Comparison of ENCODE assay signal across 23 cellular contexts in genomic region chr10:35487336-35488034, GRCh38.
A peak's percentile ranks its signal among the peaks of the same experiment; 100 is the strongest.
DNase-seq lines count a peak whose midpoint lies in the region; ATAC-seq, FAIRE-seq and TF ChIP-seq lines count a peak whose summit lies in the region.
"Had no signal": no experiment of that assay in that cellular context is flagged by ENCODE, and none has a peak within 500 bp of the region (broad histone marks: within the 10 kb centered on the region; RNA-seq: fewer than 3 reads in every experiment).

No MANE protein-coding gene starts in this region.

- no peaks in the 10 kb centered on the region for H3K4me1 ChIP-seq in HEK293 (ENCODE audit: control insufficient read depth, insufficient read depth, low read length)
- H3K4me1 ChIP-seq in K562 (replicated peaks in 1 of 2; ENCODE audit: control insufficient read depth in 2 of 2, insufficient read depth in 2 of 2, low read length in 2 of 2): peaks cover 8% of the 10 kb centered on the region in 2 experiments
- peaks cover 0 to 25% of the 10 kb centered on the region in 2 donors for H3K4me1 ChIP-seq in left lung
- H3K4me1 ChIP-seq: colonic mucosa, Peyer's patch, uterus had no signal

- FAIRE-seq in K562 (lab: Jason Lieb, UNC): no peak
- FAIRE-seq: D721Med had no signal

- peak overlapping the region in 2 of 3 experiments; percentile 4 to 45 for H3K27ac Mint-ChIP-seq in nephron

- no peak overlapping the region for H3K4me3 Mint-ChIP-seq in nephron

- H3K36me3 Mint-ChIP-seq in nephron (ENCODE audit: low read depth): peaks cover 44% of the 10 kb centered on the region

- H4K20me1 ChIP-seq in K562 (replicated peaks; ENCODE audit: control insufficient read depth, insufficient read depth, low read length): peaks cover 8% of the 10 kb centered on the region; the same call in 1 of the 2 replicates

- no peak for TF ChIP-seq POLR2A in K562 (conservative IDR thresholded peaks at IDR 0.05)

- DNase-seq in AG20443 (ENCODE audit: low spot score) (peak; percentile 43), K562 (ENCODE audit: extremely low read depth in 1 of 4, low spot score in 3 of 4) (no peak), left lung (no peak), OCI-M1 (lab: John Stamatoyannopoulos, UW) (no peak), NCI-H2107 (lab: John Stamatoyannopoulos, UW) (no peak)
- DNase-seq: activated CD4-positive, alpha-beta T cell treated with anti-CD3 and anti-CD28 coated beads, Interleukin-2, amount 50 U/mL, for 1 hour; activated naive CD4-positive, alpha-beta T cell; body of pancreas; colonic mucosa; gastrocnemius medialis; Karpas-422; NCI-H1417 treated with DMSO at 0.1 percent for 48 hours; NCI-H2171; NCI-H82; occipital lobe; Peyer's patch; stimulated activated CD4-positive, alpha-beta T cell treated with anti-CD3 and anti-CD28 coated beads, Interleukin-4, amount 100 ng/mL, for 1 hour; uterus had no signal

- H3K27ac ChIP-seq in HEK293 (ENCODE audit: extremely low read depth, low read depth, low read length): no peak overlapping the region
- no peak overlapping the region for H3K27ac ChIP-seq in K562 (ENCODE audit: extremely low read depth, low read depth, low read length)
- peak overlapping the region in 1 of 2 donors; percentile 81 for H3K27ac ChIP-seq in left lung
- H3K27ac ChIP-seq: body of pancreas, colonic mucosa, epithelial cell of prostate, Peyer's patch, uterus had no signal

- no peak for TF ChIP-seq EP300 in K562 (IDR thresholded peaks at IDR 0.05; ENCODE audit: low read length)

- no peak for TF ChIP-seq CTCF in HEK293 (tag by site-specific recombination; IDR thresholded peaks at IDR 0.05)
- TF ChIP-seq CTCF in K562 (IDR thresholded peaks at IDR 0.05 in 2 of 3, conservative IDR thresholded peaks at IDR 0.05 in 1 of 3; ENCODE audit: insufficient read depth in 2 of 3, low read depth in 1 of 3, low read length in 3 of 3): no peak
- TF ChIP-seq CTCF in nephron (IDR thresholded peaks at IDR 0.05; ENCODE audit: unreplicated experiment in 3 of 3): no peak
- TF ChIP-seq CTCF in left lung (IDR thresholded peaks at IDR 0.05): no peak

- CTCF ChIA-PET in HEK293 (lab: Yijun Ruan, JAX): no interaction called here
- CTCF ChIA-PET in K562 (lab: Yijun Ruan, JAX; ENCODE audit: low intra/inter-chr PET ratio): interaction anchor here (0.6 kb wide), 1 partner anchor 244 kb away, joined by 3 read pairs; no protein-coding TSS in a partner anchor

- H3K9me3 ChIP-seq in HEK293 (ENCODE audit: control insufficient read depth, insufficient read depth, low read depth, low read length): no peaks in the 10 kb centered on the region
- no peaks in the 10 kb centered on the region for H3K9me3 ChIP-seq in K562 (replicated peaks; ENCODE audit: control insufficient read depth, insufficient read depth, low read depth, low read length)
- H3K9me3 ChIP-seq in left lung: no peaks in the 10 kb centered on the region
- H3K9me3 ChIP-seq: body of pancreas, colonic mucosa, gastrocnemius medialis, Peyer's patch, uterus had no signal

- H3K27me3 ChIP-seq in K562 (ENCODE audit: control insufficient read depth in 2 of 2, insufficient read depth in 2 of 2, low read length in 2 of 2) (no peaks in the 10 kb centered on the region), left lung (no peaks in the 10 kb centered on the region)
- H3K27me3 ChIP-seq: body of pancreas, colonic mucosa, gastrocnemius medialis, Peyer's patch, uterus had no signal

- H3K4me3 ChIP-seq in HEK293 (ENCODE audit: low read depth, low read length) (no peak overlapping the region), K562 (no peak overlapping the region), left lung (no peak overlapping the region)
- H3K4me3 ChIP-seq: body of pancreas, colonic mucosa, gastrocnemius medialis, Peyer's patch, uterus had no signal

- H3K4me1 Mint-ChIP-seq in nephron: peaks cover 30% of the 10 kb centered on the region

- in situ Hi-C loops in K562 (cut with MboI): no loop called here

- no peaks in the 10 kb centered on the region for H3K27me3 Mint-ChIP-seq in nephron (ENCODE audit: low read depth)

- POLR2A ChIA-PET in HEK293 (lab: Yijun Ruan, JAX): no interaction called here
- POLR2A ChIA-PET in K562 (lab: Yijun Ruan, JAX): interaction anchor here (0.6 kb wide), 1 partner anchor 37 kb away, joined by 3 read pairs; no protein-coding TSS in a partner anchor

- TF ChIP-seq RAD21 in K562 (CRISPR knock-in tag; conservative IDR thresholded peaks at IDR 0.05 in 1 of 2, IDR thresholded peaks at IDR 0.05 in 1 of 2): no peak

- H3K9me3 Mint-ChIP-seq in nephron: no peaks in the 10 kb centered on the region

- WGBS in K562 (ENCODE audit: insufficient coverage, low coverage, missing lambda C conversion rate): 85% methylated on average over 5 of the region's 5 CpGs

- no TSS peak for BruUV-seq in K562 (replicated peaks; lab: Mats Ljungman, UMichigan)

- H3K79me2 ChIP-seq in K562 (ENCODE audit: control insufficient read depth, insufficient read depth, low read length): peaks cover 33% of the 10 kb centered on the region

- H3K36me3 ChIP-seq in HEK293 (ENCODE audit: control insufficient read depth in 2 of 2, insufficient read depth in 1 of 2, low read length in 2 of 2): peaks cover 0 to 6% of the 10 kb centered on the region in 2 experiments; a peak in 1 of 3 replicates
- H3K36me3 ChIP-seq in K562 (ENCODE audit: control insufficient read depth, insufficient read depth, low read length): peaks cover 40% of the 10 kb centered on the region; the same call in 2 of the 3 replicates
- H3K36me3 ChIP-seq in left lung: no peaks in the 10 kb centered on the region
- H3K36me3 ChIP-seq: colonic mucosa, gastrocnemius medialis, uterus had no signal

- no peak overlapping the region for H3K4me2 ChIP-seq in K562 (ENCODE audit: insufficient read depth, low read length)

- H2AFZ ChIP-seq in K562 (ENCODE audit: low read depth, low read length): no peak overlapping the region

- H3K9me1 ChIP-seq in K562 (ENCODE audit: control insufficient read depth, insufficient read depth, low read length): peaks cover under 1% of the 10 kb centered on the region

- ATAC-seq in K562 (no peak), GM18909 (IDR thresholded peaks at IDR 0.05; ENCODE audit: poor library complexity, unreplicated experiment) (no peak), left lung (no peak)
- ATAC-seq: body of pancreas, gastrocnemius medialis had no signal

- intact Hi-C loops in K562 (cut with micrococcal nuclease): no loop called here
- intact Hi-C loops in left lung (cut with DNase I): no loop called here

- no peak overlapping the region for H3K9ac ChIP-seq in K562 (ENCODE audit: insufficient read depth in 1 of 2, low read depth in 2 of 2, low read length in 2 of 2)

TF ChIP-seq in HEK293, 187 proteins besides CTCF, POLR2A, EP300 and RAD21:
- TF ChIP-seq ZNF692 (tag by site-specific recombination; IDR thresholded peaks at IDR 0.05) (no peak), ATF2 (tag by site-specific recombination; IDR thresholded peaks at IDR 0.05; ENCODE audit: low read depth) (0 out of 2 replicates have a peak, but pooled peaks have one; percentile 28), HOXC10 (CRISPR knock-in tag; IDR thresholded peaks at IDR 0.05) (no peak)
TF ChIP-seq in HEK293: peak in this region for 1.

TF ChIP-seq in K562, 482 proteins besides CTCF, POLR2A, EP300 and RAD21:
- TF ChIP-seq NFE2 (IDR thresholded peaks at IDR 0.05; ENCODE audit: low read depth): no peak
- no peak for TF ChIP-seq TEAD1 (CRISPR knock-in tag; IDR thresholded peaks at IDR 0.05)
- no peak for TF ChIP-seq MITF (IDR thresholded peaks at IDR 0.05)
- 0 out of 2 replicates have a peak, but pooled peaks have one; percentile 8 for TF ChIP-seq ATF3 (IDR thresholded peaks at IDR 0.05)
- TF ChIP-seq ATF3 (CRISPR knock-in tag; conservative IDR thresholded peaks at IDR 0.05): no peak
